In the genomic region with DNA sequence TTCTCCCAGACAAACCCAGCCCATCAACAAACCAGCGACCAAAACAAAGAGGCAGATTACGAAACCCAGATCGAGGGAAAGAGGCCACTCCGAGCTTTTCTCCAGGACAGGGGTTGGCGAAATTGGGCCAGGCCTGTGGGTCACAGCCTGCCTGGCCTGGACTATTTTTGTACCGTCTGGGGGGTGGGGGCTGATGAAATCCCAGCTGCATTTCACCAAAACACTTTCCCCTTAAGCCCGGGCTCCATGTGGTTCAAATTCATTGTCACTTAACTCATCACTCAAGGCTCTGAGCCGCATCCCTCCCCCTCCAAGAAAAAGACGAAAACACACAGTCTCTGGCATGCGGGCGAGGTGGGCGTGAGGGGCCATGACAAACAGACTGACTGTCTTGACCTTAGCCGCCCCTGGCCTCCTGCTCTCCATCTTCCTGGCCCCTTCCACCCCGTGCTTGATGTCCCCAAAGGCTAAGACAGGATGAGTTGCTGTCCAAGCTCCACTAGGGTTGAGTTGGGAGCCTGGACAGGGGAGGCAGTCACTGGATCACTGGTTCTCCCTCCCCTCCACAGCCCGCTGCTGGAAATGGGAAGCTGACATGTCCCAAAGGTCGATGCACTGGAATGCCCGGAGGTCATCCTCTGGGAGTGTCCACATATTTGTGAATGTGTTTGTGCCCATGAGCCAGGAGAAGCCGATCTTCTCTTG, we compare ENCODE assay signal across 16 cellular contexts. TPM values are rescaled to one million over a fixed set of nuclear protein-coding genes. Genes with fewer than 3 reads are reported as not detected.
DNase-seq lines count a peak whose midpoint lies in the region; ATAC-seq, FAIRE-seq and TF ChIP-seq lines count a peak whose summit lies in the region.
"Had no signal": no experiment of that assay in that cellular context is flagged by ENCODE, and none has a peak within 500 bp of the region (broad histone marks: within the 10 kb centered on the region; RNA-seq: fewer than 3 reads in every experiment).

No MANE protein-coding gene starts in this region.

- POLR2A ChIA-PET in BJ (lab: Charles Lee): no interaction called here

- intact Hi-C loops in right cardiac atrium (cut with DNase I) (loop anchor here in 1 of 4 donors (5.0 kb wide), 1 partner anchor 147 kb away; a partner anchor contains a TSS), sciatic nerve (cut with DNase I) (loop anchor here (10.0 kb wide), 1 partner anchor 145 kb away; a partner anchor contains a TSS)

- H4K20me1 ChIP-seq in astrocyte (ENCODE audit: insufficient read depth, low read length): no peaks in the 10 kb centered on the region

- peaks cover 33% of the 10 kb centered on the region for H3K27me3 Mint-ChIP-seq in astrocyte (ENCODE audit: low read depth, unreplicated experiment)

- H3K9ac ChIP-seq in astrocyte (ENCODE audit: low read length): no peak overlapping the region

- H3K36me3 ChIP-seq in BJ (ENCODE audit: control insufficient read depth, insufficient read depth, low read length) (no peaks in the 10 kb centered on the region), astrocyte (ENCODE audit: insufficient read depth, low read length) (no peaks in the 10 kb centered on the region)
- H3K36me3 ChIP-seq: tibial nerve had no signal

- ATAC-seq in right cardiac atrium (peak; percentile 76), sciatic nerve (peak; percentile 75)
- ATAC-seq: activated CD4-positive, CD25-positive, alpha-beta regulatory T cell treated with anti-CD3 and anti-CD28 coated beads, Interleukin-2, amount 50 U/mL, for 24 hours had no signal

- WGBS in right cardiac atrium: 40% methylated on average over 18 of the region's 18 CpGs

- H3K27ac ChIP-seq in astrocyte (ENCODE audit: low read depth, low read length): no peak overlapping the region
- peak overlapping the region; percentile 49 for H3K27ac ChIP-seq in right cardiac atrium (ENCODE audit: low read length)

- CTCF ChIA-PET in BJ (lab: Yijun Ruan, JAX): interaction anchor here (1.4 to 3.0 kb wide), 5 partner anchors 11 to 146 kb away, joined by 4 to 21 read pairs (median 5); a partner anchor contains a TSS

- no peaks in the 10 kb centered on the region for H3K27me3 ChIP-seq in BJ (ENCODE audit: control insufficient read depth, insufficient read depth, low read length)
- H3K27me3 ChIP-seq in astrocyte (ENCODE audit: insufficient read depth, low read length): peaks cover 9% of the 10 kb centered on the region
- H3K27me3 ChIP-seq in right cardiac atrium (ENCODE audit: control insufficient read depth, insufficient read depth): no peaks in the 10 kb centered on the region

- no peak overlapping the region for H3K4me2 ChIP-seq in astrocyte (ENCODE audit: low read length)

- H3K4me1 Mint-ChIP-seq in astrocyte (ENCODE audit: low read depth, unreplicated experiment): peaks cover 11% of the 10 kb centered on the region
- H3K4me1 Mint-ChIP-seq: central memory CD8-positive, alpha-beta T cell had no signal

- H3K79me2 ChIP-seq in astrocyte (ENCODE audit: insufficient read depth, low read length): no peaks in the 10 kb centered on the region

- H3K4me3 ChIP-seq in BJ (ENCODE audit: low read depth, low read length) (no peak overlapping the region), astrocyte (ENCODE audit: insufficient read depth, low read depth, low read length) (no peak overlapping the region), right cardiac atrium (ENCODE audit: low read length) (no peak overlapping the region)
- H3K4me3 ChIP-seq: tibial nerve had no signal

- peak overlapping the region; percentile 48 for H3K27ac Mint-ChIP-seq in astrocyte (ENCODE audit: unreplicated experiment)
- H3K27ac Mint-ChIP-seq: activated T-helper 1 cell treated with anti-CD3 and anti-CD28 coated beads, Interleukin-12 subunit alpha, Interleukin-12 subunit beta, Interleukin-2, Interleukin-4 antibody, amounts not matched to agents 30 ng/mL and 10 ng/mL and 1 ng/mL, durations not matched to agents 14 hours and 24 hours and 36 hours had no signal

- peak; percentile 76 for DNase-seq in BJ (ENCODE audit: low read depth)
- no peak for DNase-seq in astrocyte (ENCODE audit: low read depth)
- DNase-seq in right cardiac atrium: peak; percentile 80 to 88 (median 87)
- no peak for DNase-seq in sciatic nerve (ENCODE audit: low spot score)
- no peak for DNase-seq in GM19239 (ENCODE audit: insufficient read length, low spot score)
- no peak for DNase-seq in NCI-H510A treated with DMSO at 0.1 percent for 48 hours (lab: John Stamatoyannopoulos, UW)
- DNase-seq in NCI-H128 (lab: John Stamatoyannopoulos, UW; ENCODE audit: unreplicated experiment): no peak
- DNase-seq in activated gamma-delta T cell (lab: John Stamatoyannopoulos, UW): no peak
- DNase-seq: C1 segment of cervical spinal cord, GF-D8, NCI-H1092, NCI-H526 had no signal

- no peak for FAIRE-seq in astrocyte (lab: Jason Lieb, UNC)
- no peak for FAIRE-seq in GM19239 (lab: Jason Lieb, UNC)

- no peak for TF ChIP-seq CTCF in BJ (IDR thresholded peaks at IDR 0.05; ENCODE audit: insufficient read depth, low read depth, low read length)
- TF ChIP-seq CTCF in astrocyte (IDR thresholded peaks at IDR 0.05; ENCODE audit: insufficient read depth, low read depth, low read length): no peak

- H3K4me1 ChIP-seq in astrocyte (ENCODE audit: insufficient read depth, low read length) (no peaks in the 10 kb centered on the region), right cardiac atrium (ENCODE audit: control insufficient read depth, insufficient read depth, low read length) (peaks cover 8% of the 10 kb centered on the region)

- H3K4me3 Mint-ChIP-seq in astrocyte (ENCODE audit: unreplicated experiment): no peak overlapping the region
- H3K4me3 Mint-ChIP-seq: activated T-helper 1 cell treated with anti-CD3 and anti-CD28 coated beads, Interleukin-12 subunit alpha, Interleukin-12 subunit beta, Interleukin-2, Interleukin-4 antibody, amounts not matched to agents 30 ng/mL and 10 ng/mL and 1 ng/mL, durations not matched to agents 14 hours and 24 hours and 36 hours; central memory CD8-positive, alpha-beta T cell had no signal

- no peaks in the 10 kb centered on the region for H3K9me3 ChIP-seq in astrocyte (ENCODE audit: insufficient read depth, low read depth, low read length)
- H3K9me3 ChIP-seq in right cardiac atrium (ENCODE audit: control insufficient read depth, low read length): no peaks in the 10 kb centered on the region
- H3K9me3 ChIP-seq: tibial nerve had no signal

- peaks cover 3% of the 10 kb centered on the region for H3K36me3 Mint-ChIP-seq in astrocyte (ENCODE audit: low read depth, unreplicated experiment)

- H2AFZ ChIP-seq in astrocyte (ENCODE audit: low read depth, low read length): no peak overlapping the region

- no peaks in the 10 kb centered on the region for H3K9me3 Mint-ChIP-seq in astrocyte (ENCODE audit: unreplicated experiment)
- H3K9me3 Mint-ChIP-seq: activated T-helper 1 cell treated with anti-CD3 and anti-CD28 coated beads, Interleukin-12 subunit alpha, Interleukin-12 subunit beta, Interleukin-2, Interleukin-4 antibody, amounts not matched to agents 30 ng/mL and 10 ng/mL and 1 ng/mL, durations not matched to agents 14 hours and 24 hours and 36 hours; central memory CD8-positive, alpha-beta T cell had no signal

RNA-seq across cellular contexts. Expression of a gene that starts 19.2 kb away (rescaled TPM):
- polyA plus RNA-seq in BJ (2011; rRNA removed): not detected in 2 replicates
- not detected in 2 replicates for polyA minus RNA-seq in BJ (2011; rRNA and poly(A)+ RNA removed)
- total RNA-seq in astrocyte: not detected in 2 replicates
- total RNA-seq in right cardiac atrium: not detected
- polyA plus RNA-seq in right cardiac atrium: not detected
- not detected for total RNA-seq in sciatic nerve
- total RNA-seq: activated T-helper 1 cell treated with anti-CD3 and anti-CD28 coated beads, Interleukin-12 subunit alpha, Interleukin-12 subunit beta, Interleukin-2, Interleukin-4 antibody, amounts not matched to agents 30 ng/mL and 10 ng/mL and 1 ng/mL, durations not matched to agents 14 hours and 24 hours and 36 hours; tibial nerve had no signal

RNA-seq across cellular contexts. Expression of a gene that starts 37.8 kb away (rescaled TPM):
- 1.1 and 1.5 TPM in 2 replicates for polyA plus RNA-seq in BJ (2011; rRNA removed)
- polyA minus RNA-seq in BJ (2011; rRNA and poly(A)+ RNA removed): 0.28 and 0.77 TPM in 2 replicates
- total RNA-seq in astrocyte: 2.1 and 2.5 TPM in 2 replicates
- total RNA-seq in right cardiac atrium: under 1 TPM in 3 of 4 donors, not detected in 1; 0.48 to 0.64 (median 0.53) TPM
- polyA plus RNA-seq in right cardiac atrium: 0.38 TPM
- total RNA-seq in sciatic nerve: 6.2 TPM

RNA-seq across cellular contexts. Expression of a gene that starts 49.3 kb away (rescaled TPM):
- polyA plus RNA-seq in BJ (2011; rRNA removed): 0.07 and 0.18 TPM in 2 replicates
- polyA minus RNA-seq in BJ (2011; rRNA and poly(A)+ RNA removed): 0.09 and 0.10 TPM in 2 replicates
- 13.7 and 32.5 TPM in 2 replicates for total RNA-seq in astrocyte
- under 1 TPM in 3 of 4 donors, not detected in 1; 0.09 to 0.23 (median 0.14) TPM for total RNA-seq in right cardiac atrium
- not detected for polyA plus RNA-seq in right cardiac atrium
- 0.85 TPM for total RNA-seq in sciatic nerve
- total RNA-seq: activated T-helper 1 cell treated with anti-CD3 and anti-CD28 coated beads, Interleukin-12 subunit alpha, Interleukin-12 subunit beta, Interleukin-2, Interleukin-4 antibody, amounts not matched to agents 30 ng/mL and 10 ng/mL and 1 ng/mL, durations not matched to agents 14 hours and 24 hours and 36 hours had no signal

Comparison
In these comparisons a context has a peak if more than half of its experiments do, and no peak if none do; other contexts are left out.
1. DNase-seq: peak in BJ (single experiment) and right cardiac atrium (3 of 3); none in astrocyte (single experiment), sciatic nerve (single experiment), GM19239 (single experiment), NCI-H510A treated with DMSO at 0.1 percent for 48 hours (single experiment), NCI-H128 (single experiment) and activated gamma-delta T cell (single experiment).